1 cellular context compared by ENCODE assay signal in genomic region chr2:216031960-216032689, GRCh38.
TF ChIP-seq lines count a peak whose summit lies in the region.

No MANE protein-coding gene starts in this region.

TF ChIP-seq in SK-N-SH, 30 proteins besides CTCF, POLR2A, EP300 and RAD21 (continued from another document):
- no peak for TF ChIP-seq REST (IDR thresholded peaks at IDR 0.05; ENCODE audit: low read depth, low read length)
- peak; percentile 67 for TF ChIP-seq JUND (IDR thresholded peaks at IDR 0.05)
- no peak for TF ChIP-seq SMC3 (IDR thresholded peaks at IDR 0.05; ENCODE audit: low read depth, low read length)
- no peak for TF ChIP-seq RCOR1 (IDR thresholded peaks at IDR 0.05; ENCODE audit: low read length)
- TF ChIP-seq TCF12 (IDR thresholded peaks at IDR 0.05): peak; percentile 49; the same call in 1 of the 2 replicates
- TF ChIP-seq MAX (IDR thresholded peaks at IDR 0.05; ENCODE audit: low read depth): no peak
- TF ChIP-seq IRF3 (IDR thresholded peaks at IDR 0.05; ENCODE audit: low read depth, low read length): no peak
- peak; percentile 76 for TF ChIP-seq FOSL2 (IDR thresholded peaks at IDR 0.05; ENCODE audit: borderline replicate concordance, low read depth)
- no peak for TF ChIP-seq TAF1 (IDR thresholded peaks at IDR 0.05; ENCODE audit: borderline replicate concordance, low read depth, low read length)
- no peak for TF ChIP-seq RXRA (IDR thresholded peaks at IDR 0.05; ENCODE audit: borderline replicate concordance, low read depth)
